17 cellular contexts compared by ENCODE assay signal in the genomic region with DNA sequence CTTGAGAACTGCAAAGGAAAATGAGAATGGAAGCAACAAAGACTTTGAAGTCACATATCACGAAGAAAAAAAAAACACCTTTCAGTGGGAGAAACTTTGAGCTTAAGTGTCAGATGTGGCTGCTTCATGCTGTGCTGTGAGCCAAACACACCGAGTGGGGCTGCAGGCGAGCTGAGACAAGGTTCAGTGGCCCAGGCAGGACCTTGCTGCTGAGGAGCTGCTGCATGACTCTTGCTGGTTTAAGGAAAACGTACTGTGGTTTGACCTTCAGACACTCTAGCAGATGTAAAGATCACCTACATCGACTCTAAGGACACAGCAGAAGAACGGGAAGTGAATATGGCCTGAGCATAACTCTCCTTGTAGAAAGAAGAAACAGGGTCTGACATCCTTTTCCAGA.
DNase-seq lines count a peak whose midpoint lies in the region; ATAC-seq lines count a peak whose summit lies in the region.
"Had no signal": no experiment of that assay in that cellular context is flagged by ENCODE, and none has a peak within 500 bp of the region (broad histone marks: within the 10 kb centered on the region; RNA-seq: fewer than 3 reads in every experiment).

No MANE protein-coding gene starts in this region.

- peak; percentile 30 for ATAC-seq in activated CD4-positive, alpha-beta T cell treated with anti-CD3 and anti-CD28 coated beads for 36 hours
- ATAC-seq in stimulated activated naive CD8-positive, alpha-beta T cell treated with anti-CD3 and anti-CD28 coated beads, Interleukin-15, Interleukin-2, amounts not matched to agents 100 U/mL and 50 U/mL, for 24 hours, result peak; percentile 57
- ATAC-seq in stimulated activated naive CD8-positive, alpha-beta T cell treated with anti-CD3 and anti-CD28 coated beads, Interleukin-15, amount 100 ng/mL, for 72 hours, result no peak
- ATAC-seq in activated naive CD8-positive, alpha-beta T cell treated with anti-CD3 and anti-CD28 coated beads, Interleukin-2, amount 10 ng/mL, durations not matched to agents 7 days and 5 days (ENCODE audit: low read depth), result peak; percentile 22
- ATAC-seq: GM12878, HepG2 had no signal

- H3K36me3 Mint-ChIP-seq in activated CD4-positive, alpha-beta T cell treated with anti-CD3 and anti-CD28 coated beads for 36 hours (ENCODE audit: low read depth), result no peaks in the 10 kb centered on the region
- H3K36me3 Mint-ChIP-seq in activated naive CD8-positive, alpha-beta T cell treated with anti-CD3 and anti-CD28 coated beads, Interleukin-2, amount 10 ng/mL, durations not matched to agents 7 days and 5 days, result peaks cover 5% of the 10 kb centered on the region

- DNase-seq in activated CD4-positive, alpha-beta T cell treated with anti-CD3 and anti-CD28 coated beads for 36 hours, result no peak
- DNase-seq in activated CD4-positive, alpha-beta T cell treated with anti-CD3 and anti-CD28 coated beads, Interleukin-2, amount 50 U/mL, for 1 hour, result no peak
- no peak for DNase-seq in stimulated activated naive CD8-positive, alpha-beta T cell treated with anti-CD3 and anti-CD28 coated beads, Interleukin-15, Interleukin-2, amounts not matched to agents 100 U/mL and 50 U/mL, for 24 hours
- no peak for DNase-seq in stimulated activated naive CD8-positive, alpha-beta T cell treated with anti-CD3 and anti-CD28 coated beads, Interleukin-15, amount 100 ng/mL, for 72 hours
- no peak for DNase-seq in activated naive CD8-positive, alpha-beta T cell treated with anti-CD3 and anti-CD28 coated beads, Interleukin-2, amount 10 ng/mL, durations not matched to agents 7 days and 5 days
- no peak for DNase-seq in A172 (ENCODE audit: low spot score)
- DNase-seq in NCI-H510A treated with DMSO at 0.1 percent for 48 hours (lab: John Stamatoyannopoulos, UW), result no peak
- DNase-seq: 8988T; CD8-positive, alpha-beta memory T cell; COR-L47; DMS 273 treated with DMSO at 0.1 percent for 48 hours; DMS53; DND-41; EL had no signal

- POLR2A ChIA-PET in activated CD4-positive, alpha-beta T cell treated with anti-CD3 and anti-CD28 coated beads for 36 hours (lab: Charles Lee), result no interaction called here
- POLR2A ChIA-PET in activated naive CD8-positive, alpha-beta T cell treated with anti-CD3 and anti-CD28 coated beads, Interleukin-2, amount 10 ng/mL, durations not matched to agents 7 days and 5 days (lab: Charles Lee), result interaction anchor here (0.6 kb wide), 1 partner anchor 1066 kb away, joined by 3 read pairs; no protein-coding TSS in a partner anchor

- CTCF ChIA-PET in activated CD4-positive, alpha-beta T cell treated with anti-CD3 and anti-CD28 coated beads for 36 hours (lab: Charles Lee), result interaction anchor here (0.8 to 1.7 kb wide), 4 partner anchors 60 to 727 kb away, joined by 3 to 5 read pairs (median 4); no protein-coding TSS in a partner anchor

- no peaks in the 10 kb centered on the region for H3K4me1 Mint-ChIP-seq in activated CD4-positive, alpha-beta T cell treated with anti-CD3 and anti-CD28 coated beads for 36 hours
- H3K4me1 Mint-ChIP-seq in stimulated activated naive CD8-positive, alpha-beta T cell treated with anti-CD3 and anti-CD28 coated beads, Interleukin-15, amount 100 ng/mL, for 72 hours, result no peaks in the 10 kb centered on the region
- H3K4me1 Mint-ChIP-seq in activated naive CD8-positive, alpha-beta T cell treated with anti-CD3 and anti-CD28 coated beads, Interleukin-2, amount 10 ng/mL, durations not matched to agents 7 days and 5 days, result no peaks in the 10 kb centered on the region
- H3K4me1 Mint-ChIP-seq: B cell; CD8-positive, alpha-beta memory T cell had no signal

- H3K27me3 Mint-ChIP-seq in activated CD4-positive, alpha-beta T cell treated with anti-CD3 and anti-CD28 coated beads for 36 hours, result peaks cover 5% of the 10 kb centered on the region
- peaks cover 20% of the 10 kb centered on the region for H3K27me3 Mint-ChIP-seq in stimulated activated naive CD8-positive, alpha-beta T cell treated with anti-CD3 and anti-CD28 coated beads, Interleukin-15, amount 100 ng/mL, for 72 hours
- peaks cover 7% of the 10 kb centered on the region for H3K27me3 Mint-ChIP-seq in activated naive CD8-positive, alpha-beta T cell treated with anti-CD3 and anti-CD28 coated beads, Interleukin-2, amount 10 ng/mL, durations not matched to agents 7 days and 5 days

- H3K27ac Mint-ChIP-seq in activated CD4-positive, alpha-beta T cell treated with anti-CD3 and anti-CD28 coated beads for 36 hours, result no peak overlapping the region
- H3K27ac Mint-ChIP-seq in stimulated activated naive CD8-positive, alpha-beta T cell treated with anti-CD3 and anti-CD28 coated beads, Interleukin-15, amount 100 ng/mL, for 72 hours, result no peak overlapping the region
- no peak overlapping the region for H3K27ac Mint-ChIP-seq in activated naive CD8-positive, alpha-beta T cell treated with anti-CD3 and anti-CD28 coated beads, Interleukin-2, amount 10 ng/mL, durations not matched to agents 7 days and 5 days
- H3K27ac Mint-ChIP-seq: B cell had no signal

- H3K4me3 Mint-ChIP-seq in activated CD4-positive, alpha-beta T cell treated with anti-CD3 and anti-CD28 coated beads for 36 hours, result no peak overlapping the region
- no peak overlapping the region for H3K4me3 Mint-ChIP-seq in stimulated activated naive CD8-positive, alpha-beta T cell treated with anti-CD3 and anti-CD28 coated beads, Interleukin-15, amount 100 ng/mL, for 72 hours
- H3K4me3 Mint-ChIP-seq in activated naive CD8-positive, alpha-beta T cell treated with anti-CD3 and anti-CD28 coated beads, Interleukin-2, amount 10 ng/mL, durations not matched to agents 7 days and 5 days, result no peak overlapping the region
- H3K4me3 Mint-ChIP-seq: B cell; CD8-positive, alpha-beta memory T cell had no signal

- intact Hi-C loops in activated CD4-positive, alpha-beta T cell treated with anti-CD3 and anti-CD28 coated beads for 36 hours (cut with DNase I, micrococcal nuclease), result no loop called here

- H3K9me3 Mint-ChIP-seq in activated CD4-positive, alpha-beta T cell treated with anti-CD3 and anti-CD28 coated beads for 36 hours (ENCODE audit: low read depth), result peaks cover 9% of the 10 kb centered on the region
- H3K9me3 Mint-ChIP-seq in stimulated activated naive CD8-positive, alpha-beta T cell treated with anti-CD3 and anti-CD28 coated beads, Interleukin-15, amount 100 ng/mL, for 72 hours, result peaks cover 11% of the 10 kb centered on the region in 2 donors
- peaks cover 11% of the 10 kb centered on the region for H3K9me3 Mint-ChIP-seq in activated naive CD8-positive, alpha-beta T cell treated with anti-CD3 and anti-CD28 coated beads, Interleukin-2, amount 10 ng/mL, durations not matched to agents 7 days and 5 days
